10 cellular contexts compared by ENCODE assay signal in genomic region chr2:176097820-176098365, GRCh38. TPM values are rescaled to one million over a fixed set of nuclear protein-coding genes. Genes with fewer than 3 reads are reported as not detected.
DNase-seq lines count a peak whose midpoint lies in the region; ATAC-seq, FAIRE-seq and TF ChIP-seq lines count a peak whose summit lies in the region.
"Had no signal": no experiment of that assay in that cellular context is flagged by ENCODE, and none has a peak within 500 bp of the region (broad histone marks: within the 10 kb centered on the region; RNA-seq: fewer than 3 reads in every experiment).

No MANE protein-coding gene starts in this region.

- no peak for FAIRE-seq in astrocyte (lab: Jason Lieb, UNC)
- FAIRE-seq in D721Med (lab: Jason Lieb, UNC) = no peak

- H3K9me3 ChIP-seq in CD4-positive, alpha-beta T cell (ENCODE audit: control insufficient read depth, low read length) = peaks cover 7% of the 10 kb centered on the region
- peaks cover 21% of the 10 kb centered on the region for H3K9me3 ChIP-seq in astrocyte (ENCODE audit: insufficient read depth, low read depth, low read length)
- no peaks in the 10 kb centered on the region for H3K9me3 ChIP-seq in tibial nerve

- no peaks in the 10 kb centered on the region for H3K79me2 ChIP-seq in astrocyte (ENCODE audit: insufficient read depth, low read length)

- intact Hi-C loops in CD4-positive, alpha-beta T cell (cut with DNase I, micrococcal nuclease) = loop anchor here (1.0 to 10.0 kb wide), 8 partner anchors 13 to 1403 kb away; no protein-coding TSS in a partner anchor

- no peaks in the 10 kb centered on the region for H3K9me3 Mint-ChIP-seq in CD4-positive, alpha-beta T cell
- peaks cover 0 to 16% (median 3%) of the 10 kb centered on the region in 3 donors for H3K9me3 Mint-ChIP-seq in IgD-negative memory B cell
- peaks cover 27% of the 10 kb centered on the region for H3K9me3 Mint-ChIP-seq in astrocyte (ENCODE audit: unreplicated experiment)
- no peaks in the 10 kb centered on the region for H3K9me3 Mint-ChIP-seq in neural crest cell

- H3K4me1 ChIP-seq in astrocyte (ENCODE audit: insufficient read depth, low read length) = peaks cover 7% of the 10 kb centered on the region
- peaks cover 0 to 52% (median 11%) of the 10 kb centered on the region in 4 donors for H3K4me1 ChIP-seq in tibial nerve

- H3K4me3 ChIP-seq in astrocyte (ENCODE audit: insufficient read depth, low read depth, low read length) (no peak overlapping the region), tibial nerve (no peak overlapping the region)

- H2AFZ ChIP-seq in astrocyte (ENCODE audit: low read depth, low read length) = no peak overlapping the region

- H3K36me3 ChIP-seq in astrocyte (ENCODE audit: insufficient read depth, low read length) = no peaks in the 10 kb centered on the region
- H3K36me3 ChIP-seq in tibial nerve = no peaks in the 10 kb centered on the region

- H4K20me1 ChIP-seq in astrocyte (ENCODE audit: insufficient read depth, low read length) = peaks cover 5% of the 10 kb centered on the region

- H3K27me3 Mint-ChIP-seq in CD4-positive, alpha-beta T cell = peaks cover 95% of the 10 kb centered on the region
- H3K27me3 Mint-ChIP-seq in IgD-negative memory B cell (peaks cover 85% of the 10 kb centered on the region), astrocyte (ENCODE audit: low read depth, unreplicated experiment) (peaks cover 92% of the 10 kb centered on the region), neural crest cell (ENCODE audit: low read depth) (peaks cover 100% of the 10 kb centered on the region)

- peaks cover 99% of the 10 kb centered on the region for H3K27me3 ChIP-seq in CD4-positive, alpha-beta T cell (ENCODE audit: control insufficient read depth, insufficient read depth, low read length)
- peaks cover 100% of the 10 kb centered on the region for H3K27me3 ChIP-seq in astrocyte (ENCODE audit: insufficient read depth, low read length)
- peaks cover 8 to 100% of the 10 kb centered on the region in 2 donors for H3K27me3 ChIP-seq in tibial nerve

- POLR2A ChIA-PET in CD4-positive, alpha-beta T cell (lab: Charles Lee) = interaction anchor here (0.9 to 1.4 kb wide), 3 partner anchors 10 to 408 kb away, joined by 3 to 7 read pairs (median 4); no protein-coding TSS in a partner anchor

- WGBS in tibial nerve, 2 donors = 3 to 4% methylated on average over 18 of the region's 18 CpGs

- H3K4me1 Mint-ChIP-seq in CD4-positive, alpha-beta T cell (ENCODE audit: low read depth) = peaks cover 36% of the 10 kb centered on the region
- peaks cover 3 to 15% (median 12%) of the 10 kb centered on the region in 3 donors for H3K4me1 Mint-ChIP-seq in IgD-negative memory B cell
- H3K4me1 Mint-ChIP-seq in astrocyte (ENCODE audit: low read depth, unreplicated experiment) = peaks cover 4% of the 10 kb centered on the region
- H3K4me1 Mint-ChIP-seq in neural crest cell = peaks cover 18% of the 10 kb centered on the region

- DNase-seq in CD4-positive, alpha-beta T cell = peak in 1 of 10 experiments; percentile 1
- no peak for DNase-seq in astrocyte (ENCODE audit: low read depth)
- no peak for DNase-seq in neural crest cell (ENCODE audit: low read depth, low spot score)
- no peak for DNase-seq in tibial nerve (ENCODE audit: low spot score in 2 of 2)
- no peak for DNase-seq in COLO668 (lab: John Stamatoyannopoulos, UW; ENCODE audit: unreplicated experiment)
- no peak for DNase-seq in D721Med (ENCODE audit: insufficient read length, low spot score)

- no peak overlapping the region for H3K27ac ChIP-seq in CD4-positive, alpha-beta T cell (ENCODE audit: low read depth, low read length)
- H3K27ac ChIP-seq in astrocyte (ENCODE audit: low read depth, low read length) (no peak overlapping the region), tibial nerve (no peak overlapping the region)

- no peak for TF ChIP-seq POLR2A in tibial nerve (IDR thresholded peaks at IDR 0.05)

- no peak for TF ChIP-seq EP300 in tibial nerve (IDR thresholded peaks at IDR 0.05)

- H3K27ac Mint-ChIP-seq in CD4-positive, alpha-beta T cell = no peak overlapping the region
- H3K27ac Mint-ChIP-seq in IgD-negative memory B cell (peak overlapping the region in 2 of 3 donors; percentile 80 to 86), astrocyte (ENCODE audit: unreplicated experiment) (peak overlapping the region; percentile 66), neural crest cell (ENCODE audit: unreplicated experiment) (no peak overlapping the region)

- H3K4me3 Mint-ChIP-seq in CD4-positive, alpha-beta T cell = peak overlapping the region; percentile 49
- H3K4me3 Mint-ChIP-seq in IgD-negative memory B cell (peak overlapping the region; percentile 15 to 93 (median 74)), astrocyte (ENCODE audit: unreplicated experiment) (peak overlapping the region; percentile 74), neural crest cell (peak overlapping the region; percentile 44)

- CTCF ChIA-PET in CD4-positive, alpha-beta T cell (lab: Charles Lee) = interaction anchor here (0.6 to 2.6 kb wide), 9 partner anchors 21 to 1398 kb away, joined by 3 to 11 read pairs (median 3); no protein-coding TSS in a partner anchor

- peak overlapping the region; percentile 76 for H3K4me2 ChIP-seq in astrocyte (ENCODE audit: low read length)

- TF ChIP-seq CTCF in CD4-positive, alpha-beta T cell (IDR thresholded peaks at IDR 0.05) = no peak
- TF ChIP-seq CTCF in astrocyte (IDR thresholded peaks at IDR 0.05; ENCODE audit: insufficient read depth, low read depth, low read length) (no peak), neural crest cell (conservative IDR thresholded peaks at IDR 0.05) (peak; percentile 4), tibial nerve (IDR thresholded peaks at IDR 0.05) (no peak), D721Med (IDR thresholded peaks at IDR 0.05; ENCODE audit: insufficient read depth, missing control alignments) (no peak)

- no peaks in the 10 kb centered on the region for H3K36me3 Mint-ChIP-seq in CD4-positive, alpha-beta T cell (ENCODE audit: low read depth)
- H3K36me3 Mint-ChIP-seq in IgD-negative memory B cell (peaks cover 2% of the 10 kb centered on the region), astrocyte (ENCODE audit: low read depth, unreplicated experiment) (peaks cover 3% of the 10 kb centered on the region), neural crest cell (ENCODE audit: low read depth) (peaks cover 3% of the 10 kb centered on the region)

- ATAC-seq in CD4-positive, alpha-beta T cell (ENCODE audit: poor library complexity) = no peak
- no peak for ATAC-seq in HG03196 (IDR thresholded peaks at IDR 0.05; ENCODE audit: unreplicated experiment)

- H3K9ac ChIP-seq in astrocyte (ENCODE audit: low read length) = no peak overlapping the region

RNA-seq across cellular contexts. Expression of gene HOXD12, which starts 1.7 kb away (rescaled TPM):
- not detected for total RNA-seq in CD4-positive, alpha-beta T cell
- not detected for polyA plus RNA-seq in IgD-negative memory B cell
- total RNA-seq in astrocyte (not detected in 2 replicates), neural crest cell (not detected in 2 replicates), tibial nerve (not detected)
- total RNA-seq: dermis microvascular lymphatic vessel endothelial cell, liver had no signal
- polyA plus RNA-seq: liver had no signal

RNA-seq across cellular contexts. Expression of gene HOXD13, which starts 5.4 kb away (rescaled TPM):
- total RNA-seq in CD4-positive, alpha-beta T cell = not detected
- polyA plus RNA-seq in IgD-negative memory B cell = not detected
- total RNA-seq in astrocyte (not detected in 2 replicates), neural crest cell (not detected in 2 replicates), tibial nerve (under 1 TPM in 1 of 4 donors, not detected in 3; 0.21 TPM)
- total RNA-seq: dermis microvascular lymphatic vessel endothelial cell, liver had no signal
- polyA plus RNA-seq: liver had no signal

RNA-seq across cellular contexts. Expression of gene HOXD11, which starts 9.2 kb away (rescaled TPM):
- total RNA-seq in CD4-positive, alpha-beta T cell = not detected
- not detected for polyA plus RNA-seq in IgD-negative memory B cell
- not detected in 2 replicates for total RNA-seq in astrocyte
- not detected in 2 replicates for total RNA-seq in neural crest cell
- total RNA-seq in tibial nerve = 1 to 10 TPM in 2 of 4 donors, under 1 TPM in 1, not detected in 1; 0.21 to 1.8 (median 1.2) TPM
- total RNA-seq: dermis microvascular lymphatic vessel endothelial cell, liver had no signal
- polyA plus RNA-seq: liver had no signal

RNA-seq across cellular contexts. Expression of gene EVX2, which starts 14.1 kb away (rescaled TPM):
- not detected for total RNA-seq in CD4-positive, alpha-beta T cell
- polyA plus RNA-seq in IgD-negative memory B cell = not detected
- total RNA-seq in astrocyte = not detected in 2 replicates
- total RNA-seq in neural crest cell = 0.43 and 0.44 TPM in 2 replicates
- total RNA-seq in tibial nerve = not detected
- total RNA-seq: dermis microvascular lymphatic vessel endothelial cell, liver had no signal
- polyA plus RNA-seq: liver had no signal

RNA-seq across cellular contexts. Expression of gene HOXD10, which starts 18.7 kb away (rescaled TPM):
- not detected for total RNA-seq in CD4-positive, alpha-beta T cell
- polyA plus RNA-seq in IgD-negative memory B cell = not detected
- not detected in 2 replicates for total RNA-seq in astrocyte
- not detected in 2 replicates for total RNA-seq in neural crest cell
- 1 to 10 TPM in 2 of 4 donors, under 1 TPM in 2; 0.39 to 2.1 (median 1.1) TPM for total RNA-seq in tibial nerve
- total RNA-seq: liver had no signal
- polyA plus RNA-seq: liver had no signal

Comparison
In these comparisons a context has a peak if more than half of its experiments do, and no peak if none do; other contexts are left out.
1. H3K27ac Mint-ChIP-seq: peak in IgD-negative memory B cell (2 of 3) and astrocyte (single experiment); none in CD4-positive, alpha-beta T cell (single experiment) and neural crest cell (single experiment).
2. Peak in every context shown above with its lines, with median percentiles within 50 percentile points of each other: H3K4me3 Mint-ChIP-seq.